ENCODE assay signal across 13 cellular contexts in the genomic region with DNA sequence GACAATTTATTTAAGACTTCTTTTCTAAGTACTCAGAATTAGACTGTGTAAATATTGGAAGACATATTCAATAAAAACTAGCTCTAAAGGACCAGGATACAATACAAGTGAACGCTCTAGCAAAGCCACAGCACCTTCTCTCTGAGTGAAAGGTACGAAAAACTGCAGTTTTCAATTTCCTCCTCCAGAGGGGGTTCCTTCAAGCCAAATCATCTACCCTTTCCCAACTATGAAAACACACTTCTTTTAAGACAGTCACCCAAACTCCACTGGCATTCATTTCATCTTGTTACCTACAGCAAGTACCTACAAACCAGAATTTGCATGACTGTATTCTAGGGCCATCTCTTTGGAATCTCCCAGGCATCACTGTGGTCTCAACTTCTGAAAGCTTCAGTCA.
DNase-seq lines count a peak whose midpoint lies in the region; ATAC-seq and TF ChIP-seq lines count a peak whose summit lies in the region.
"Had no signal": no experiment of that assay in that cellular context is flagged by ENCODE, and none has a peak within 500 bp of the region (broad histone marks: within the 10 kb centered on the region; RNA-seq: fewer than 3 reads in every experiment).

No MANE protein-coding gene starts in this region.

- H3K4me1 Mint-ChIP-seq in GM23338, result peaks cover 27% of the 10 kb centered on the region
- no peaks in the 10 kb centered on the region for H3K4me1 Mint-ChIP-seq in activated T-cell treated with anti-CD3 and anti-CD28 coated beads, Interleukin-2, amount 50 U/mL, for 72 hours (ENCODE audit: low read depth)

- ATAC-seq in GM23338, result peak; percentile 72
- ATAC-seq in SK-N-SH treated with all-trans-retinoic acid at 6 μM for 48 hours, result peak; percentile 65
- no peak for ATAC-seq in activated T-cell treated with anti-CD3 and anti-CD28 coated beads, Interleukin-2, amount 50 U/mL, for 72 hours (replicated peaks in 1 of 2)
- ATAC-seq in GM18907 (IDR thresholded peaks at IDR 0.05; ENCODE audit: unreplicated experiment), result no peak
- ATAC-seq: body of pancreas, left colon had no signal

- H3K36me3 ChIP-seq in GM23338 (ENCODE audit: insufficient read depth), result no peaks in the 10 kb centered on the region
- H3K36me3 ChIP-seq: prostate gland had no signal

- H3F3A ChIP-seq in GM23338 (replicated peaks; ENCODE audit: low read depth), result no peaks in the 10 kb centered on the region

- H3K4me3 Mint-ChIP-seq in GM23338, result no peak overlapping the region
- no peak overlapping the region for H3K4me3 Mint-ChIP-seq in activated T-cell treated with anti-CD3 and anti-CD28 coated beads, Interleukin-2, amount 50 U/mL, for 72 hours

- no peaks in the 10 kb centered on the region for H3K9me3 Mint-ChIP-seq in GM23338
- H3K9me3 Mint-ChIP-seq in activated T-cell treated with anti-CD3 and anti-CD28 coated beads, Interleukin-2, amount 50 U/mL, for 72 hours, result no peaks in the 10 kb centered on the region

- H3K27me3 Mint-ChIP-seq in GM23338 (ENCODE audit: insufficient read depth, low read depth, poor library complexity), result peaks cover 2% of the 10 kb centered on the region
- H3K27me3 Mint-ChIP-seq in activated T-cell treated with anti-CD3 and anti-CD28 coated beads, Interleukin-2, amount 50 U/mL, for 72 hours (ENCODE audit: low read depth), result peaks cover 12% of the 10 kb centered on the region

- no peak for DNase-seq in AG09309 (ENCODE audit: low read depth)
- DNase-seq in GM23338 (ENCODE audit: low spot score), result peak; percentile 64
- peak; percentile 36 for DNase-seq in iPS DF 4.7 (ENCODE audit: extremely low read depth, low spot score)
- no peak for DNase-seq in activated T-cell treated with anti-CD3 and anti-CD28 coated beads, Interleukin-2, amount 50 U/mL, for 48 hours
- no peak for DNase-seq in activated T-cell treated with anti-CD3 and anti-CD28 coated beads, Interleukin-2, amount 50 U/mL, for 72 hours
- no peak for DNase-seq in head of caudate nucleus
- DNase-seq: activated T-cell treated with anti-CD3 and anti-CD28 coated beads for 4 hours, body of pancreas, left colon, T1000 had no signal

- H3K4me1 ChIP-seq in GM23338 (ENCODE audit: insufficient read depth), result peaks cover 27% of the 10 kb centered on the region
- H3K4me1 ChIP-seq: body of pancreas, prostate gland had no signal

- H3K4me2 ChIP-seq in GM23338, result peak overlapping the region; percentile 55; the same call in 1 of the 2 replicates

- H3K27ac Mint-ChIP-seq in GM23338, result no peak overlapping the region
- H3K27ac Mint-ChIP-seq in activated T-cell treated with anti-CD3 and anti-CD28 coated beads, Interleukin-2, amount 50 U/mL, for 72 hours, result no peak overlapping the region

- H3K27me3 ChIP-seq in GM23338 (ENCODE audit: insufficient read depth), result no peaks in the 10 kb centered on the region
- H3K27me3 ChIP-seq: body of pancreas had no signal

- TF ChIP-seq CTCF in AG09309 (IDR thresholded peaks at IDR 0.05; ENCODE audit: control insufficient read depth, insufficient read depth, low read depth, low read length, missing control alignments) (peak; percentile 22), GM23338 (conservative IDR thresholded peaks at IDR 0.05; ENCODE audit: low read depth in 2 of 2) (peak; percentile 51 to 56)

- peaks cover 6% of the 10 kb centered on the region; the same call in 1 of the 3 replicates for H3K36me3 Mint-ChIP-seq in GM23338 (ENCODE audit: low read depth)
- H3K36me3 Mint-ChIP-seq in activated T-cell treated with anti-CD3 and anti-CD28 coated beads, Interleukin-2, amount 50 U/mL, for 72 hours (ENCODE audit: insufficient read depth in 2 of 2), result no peaks in the 10 kb centered on the region

- H3K79me2 ChIP-seq in GM23338 (replicated peaks; ENCODE audit: insufficient read depth), result no peaks in the 10 kb centered on the region

- H4K20me1 ChIP-seq in GM23338 (replicated peaks; ENCODE audit: insufficient read depth), result no peaks in the 10 kb centered on the region

- H3K9me2 ChIP-seq in GM23338 (ENCODE audit: insufficient read depth), result no peaks in the 10 kb centered on the region

- no peak overlapping the region for H2AFZ ChIP-seq in GM23338

- no peak overlapping the region for H3K4me3 ChIP-seq in AG09309 (ENCODE audit: control insufficient read depth, low read depth, low read length)
- H3K4me3 ChIP-seq in GM23338, result no peak overlapping the region
- H3K4me3 ChIP-seq: body of pancreas, prostate gland had no signal

- intact Hi-C loops in head of caudate nucleus (cut with DNase I), result no loop called here

- H3K27ac ChIP-seq in GM23338 (ENCODE audit: low read depth), result no peak overlapping the region
- H3K27ac ChIP-seq: body of pancreas, prostate gland had no signal

TF ChIP-seq in GM23338, 12 proteins besides CTCF, POLR2A, EP300 and RAD21 (continues in another document):
- TF ChIP-seq NANOG (IDR thresholded peaks at IDR 0.05; ENCODE audit: borderline replicate concordance) (no peak), EZH2phosphoT487 (IDR thresholded peaks at IDR 0.05; ENCODE audit: unreplicated experiment) (no peak), REST (IDR thresholded peaks at IDR 0.05; ENCODE audit: unreplicated experiment) (no peak), STAT1 (IDR thresholded peaks at IDR 0.05; ENCODE audit: unreplicated experiment) (no peak), CREB1 (CRISPR knock-in tag; IDR thresholded peaks at IDR 0.05; ENCODE audit: low read depth) (no peak), ZNF331 (CRISPR knock-in tag; IDR thresholded peaks at IDR 0.05; ENCODE audit: low read depth) (no peak), ZNF114 (CRISPR knock-in tag; IDR thresholded peaks at IDR 0.05) (no peak)

TF ChIP-seq in SK-N-SH treated with all-trans-retinoic acid at 6 μM for 48 hours, 23 proteins besides CTCF, POLR2A, EP300 and RAD21 (continues in another document):
- TF ChIP-seq RARB (CRISPR knock-in tag; IDR thresholded peaks at IDR 0.05) (no peak), OSR1 (CRISPR knock-in tag; IDR thresholded peaks at IDR 0.05) (no peak), SNAI2 (CRISPR knock-in tag; IDR thresholded peaks at IDR 0.05) (no peak), TSHZ2 (CRISPR knock-in tag; IDR thresholded peaks at IDR 0.05) (no peak), ZNF8 (CRISPR knock-in tag; IDR thresholded peaks at IDR 0.05) (no peak), GLIS3 (CRISPR knock-in tag; IDR thresholded peaks at IDR 0.05) (no peak), ZC3H10 (CRISPR knock-in tag; IDR thresholded peaks at IDR 0.05) (no peak), BACH2 (CRISPR knock-in tag; IDR thresholded peaks at IDR 0.05; ENCODE audit: borderline replicate concordance) (no peak), TCF4 (CRISPR knock-in tag; IDR thresholded peaks at IDR 0.05; ENCODE audit: borderline replicate concordance) (no peak), TOX (CRISPR knock-in tag; IDR thresholded peaks at IDR 0.05; ENCODE audit: borderline replicate concordance) (no peak), ARNTL (CRISPR knock-in tag; IDR thresholded peaks at IDR 0.05; ENCODE audit: borderline replicate concordance, low read depth) (no peak), ZFP30 (CRISPR knock-in tag; IDR thresholded peaks at IDR 0.05) (no peak), PPARA (CRISPR knock-in tag; IDR thresholded peaks at IDR 0.05; ENCODE audit: borderline replicate concordance) (no peak), CSDC2 (CRISPR knock-in tag; IDR thresholded peaks at IDR 0.05) (no peak)
- TF ChIP-seq, protein P1, sequence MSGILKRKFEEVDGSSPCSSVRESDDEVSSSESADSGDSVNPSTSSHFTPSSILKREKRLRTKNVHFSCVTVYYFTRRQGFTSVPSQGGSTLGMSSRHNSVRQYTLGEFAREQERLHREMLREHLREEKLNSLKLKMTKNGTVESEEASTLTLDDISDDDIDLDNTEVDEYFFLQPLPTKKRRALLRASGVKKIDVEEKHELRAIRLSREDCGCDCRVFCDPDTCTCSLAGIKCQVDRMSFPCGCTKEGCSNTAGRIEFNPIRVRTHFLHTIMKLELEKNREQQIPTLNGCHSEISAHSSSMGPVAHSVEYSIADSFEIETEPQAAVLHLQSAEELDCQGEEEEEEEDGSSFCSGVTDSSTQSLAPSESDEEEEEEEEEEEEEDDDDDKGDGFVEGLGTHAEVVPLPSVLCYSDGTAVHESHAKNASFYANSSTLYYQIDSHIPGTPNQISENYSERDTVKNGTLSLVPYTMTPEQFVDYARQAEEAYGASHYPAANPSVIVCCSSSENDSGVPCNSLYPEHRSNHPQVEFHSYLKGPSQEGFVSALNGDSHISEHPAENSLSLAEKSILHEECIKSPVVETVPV (CRISPR knock-in tag; IDR thresholded peaks at IDR 0.05), result no peak

Comparison
In these comparisons a context has a peak if more than half of its experiments do, and no peak if none do; other contexts are left out.
1. DNase-seq: peak in GM23338 (single experiment) and iPS DF 4.7 (single experiment); none in AG09309 (single experiment), activated T-cell treated with anti-CD3 and anti-CD28 coated beads, Interleukin-2, amount 50 U/mL, for 48 hours (0 of 2), activated T-cell treated with anti-CD3 and anti-CD28 coated beads, Interleukin-2, amount 50 U/mL, for 72 hours (0 of 2) and head of caudate nucleus (0 of 42).
2. ATAC-seq: peak in GM23338 (single experiment) and SK-N-SH treated with all-trans-retinoic acid at 6 μM for 48 hours (single experiment); none in activated T-cell treated with anti-CD3 and anti-CD28 coated beads, Interleukin-2, amount 50 U/mL, for 72 hours (0 of 2) and GM18907 (single experiment).